ENCODE assay signal across 10 cellular contexts in genomic region chr6:30654798-30655742, GRCh38.
"Had no signal": no experiment of that assay in that cellular context is flagged by ENCODE, and none has a peak within 500 bp of the region (broad histone marks: within the 10 kb centered on the region; RNA-seq: fewer than 3 reads in every experiment).

No MANE protein-coding gene starts in this region.

- H3K9me3 ChIP-seq: neutrophil, stomach, thoracic aorta had no signal

- H3K9me3 Mint-ChIP-seq: activated naive CD4-positive, alpha-beta T cell treated with anti-CD3 and anti-CD28 coated beads, Interleukin-2, amount 10 ng/mL, durations not matched to agents 7 days and 5 days had no signal

- H3K27me3 Mint-ChIP-seq: activated naive CD4-positive, alpha-beta T cell treated with anti-CD3 and anti-CD28 coated beads, Interleukin-2, amount 10 ng/mL, durations not matched to agents 7 days and 5 days had no signal

- H3K27ac ChIP-seq: neutrophil, stomach, thoracic aorta had no signal

- H3K27ac Mint-ChIP-seq: activated naive CD4-positive, alpha-beta T cell treated with anti-CD3 and anti-CD28 coated beads, Interleukin-2, amount 10 ng/mL, durations not matched to agents 7 days and 5 days had no signal

- H3K27me3 ChIP-seq: neutrophil, stomach had no signal

- DNase-seq: activated CD4-positive, alpha-beta T cell treated with anti-CD3 and anti-CD28 coated beads, Interleukin-2, amount 50 U/mL, for 4 hours; activated naive CD4-positive, alpha-beta T cell treated with anti-CD3 and anti-CD28 coated beads, Interleukin-2, amount 10 ng/mL, durations not matched to agents 7 days and 5 days; activated T-cell treated with anti-CD3 and anti-CD28 coated beads, Interleukin-2, amount 50 U/mL, for 48 hours; left ventricle myocardium superior; posterior cingulate gyrus; stimulated activated CD4-positive, alpha-beta T cell treated with anti-CD3 and anti-CD28 coated beads, Interleukin-4, amount 100 ng/mL, for 4 hours; stomach had no signal

- H3K4me3 Mint-ChIP-seq: activated naive CD4-positive, alpha-beta T cell treated with anti-CD3 and anti-CD28 coated beads, Interleukin-2, amount 10 ng/mL, durations not matched to agents 7 days and 5 days had no signal

- H3K4me3 ChIP-seq: stomach, thoracic aorta had no signal

- H3K4me1 Mint-ChIP-seq: activated naive CD4-positive, alpha-beta T cell treated with anti-CD3 and anti-CD28 coated beads, Interleukin-2, amount 10 ng/mL, durations not matched to agents 7 days and 5 days had no signal

- ATAC-seq: activated CD4-positive, CD25-positive, alpha-beta regulatory T cell treated with anti-CD3 and anti-CD28 coated beads, Interleukin-2, amount 50 U/mL, for 24 hours; left ventricle myocardium superior had no signal

- H3K4me1 ChIP-seq: stomach had no signal
